In genomic region chr14:22918519-22918808, GRCh38 we compare ENCODE assay signal across 6 cellular contexts. TPM values are rescaled to one million over a fixed set of nuclear protein-coding genes. Genes with fewer than 3 reads are reported as not detected.
DNase-seq lines count a peak whose midpoint lies in the region; ATAC-seq and TF ChIP-seq lines count a peak whose summit lies in the region.

No MANE protein-coding gene starts in this region.

- peak overlapping the region; percentile 91 to 94 (median 91) for H3K4me3 Mint-ChIP-seq in nephron

- 1% methylated on average over 12 of the region's 12 CpGs for WGBS in body of pancreas, 2 donors

- no peaks in the 10 kb centered on the region for H3K9me3 ChIP-seq in body of pancreas

- peaks cover 18% of the 10 kb centered on the region for H3K4me1 Mint-ChIP-seq in nephron

- peaks cover 21% of the 10 kb centered on the region for H3K4me1 ChIP-seq in body of pancreas

- intact Hi-C loops in body of pancreas (cut with DNase I): no loop called here

- ATAC-seq in body of pancreas: no peak
- ATAC-seq in HG02870 (IDR thresholded peaks at IDR 0.05; ENCODE audit: unreplicated experiment): no peak

- peak overlapping the region; percentile 26 to 47 for H3K4me3 ChIP-seq in body of pancreas

- peaks cover 0 to 17% of the 10 kb centered on the region in 2 donors for H3K36me3 ChIP-seq in body of pancreas (replicated peaks in 1 of 2; ENCODE audit: insufficient read depth in 1 of 2, low read depth in 2 of 2)

- TF ChIP-seq CTCF in body of pancreas (IDR thresholded peaks at IDR 0.05): no peak
- TF ChIP-seq CTCF in nephron (IDR thresholded peaks at IDR 0.05; ENCODE audit: unreplicated experiment in 3 of 3): no peak

- peaks cover 59% of the 10 kb centered on the region for H3K36me3 Mint-ChIP-seq in nephron (ENCODE audit: low read depth)

- H3K9me3 Mint-ChIP-seq in nephron: no peaks in the 10 kb centered on the region

- H3K27me3 Mint-ChIP-seq in nephron (ENCODE audit: low read depth): no peaks in the 10 kb centered on the region

- TF ChIP-seq POLR2A in body of pancreas (IDR thresholded peaks at IDR 0.05): no peak

- peak overlapping the region; percentile 95 to 99 (median 97) for H3K27ac ChIP-seq in body of pancreas

- H3K27ac Mint-ChIP-seq in nephron: peak overlapping the region; percentile 98 to 99 (median 99)

- DNase-seq in NOMO-1 treated with DMSO at 0.1 percent for 48 hours (lab: John Stamatoyannopoulos, UW; ENCODE audit: unreplicated experiment) (peak; percentile 32), NOMO-1 treated with dmso at 0.1 percent for 144 hours (lab: John Stamatoyannopoulos, UW; ENCODE audit: unreplicated experiment) (no peak), body of pancreas (no peak)
- DNase-seq in activated CD8-positive, alpha-beta memory T cell treated with anti-CD3 and anti-CD28 coated beads, Interleukin-2, amount 50 U/mL, for 48 hours: no peak

- H3K27me3 ChIP-seq in body of pancreas: no peaks in the 10 kb centered on the region

RNA-seq across cellular contexts. Expression of gene RBM23, which starts 0.5 kb away (rescaled TPM):
- 100 to 1,000 TPM in 1 of 2 donors, 10 to 100 TPM in 1; 39.4 to 219 TPM for total RNA-seq in body of pancreas

RNA-seq across cellular contexts. Expression of gene PRMT5, which starts 10.7 kb away (rescaled TPM):
- 10 to 100 TPM; 36.1 to 40.2 TPM for total RNA-seq in body of pancreas

RNA-seq across cellular contexts. Expression of gene REM2, which starts 35.4 kb away (rescaled TPM):
- not detected for total RNA-seq in body of pancreas

RNA-seq across cellular contexts. Expression of gene HAUS4, which starts 38.4 kb away (rescaled TPM):
- 10 to 100 TPM; 16.8 to 47.0 TPM for total RNA-seq in body of pancreas

RNA-seq across cellular contexts. Expression of gene LRP10, which starts 46.9 kb away (rescaled TPM):
- total RNA-seq in body of pancreas: 10 to 100 TPM; 47.8 to 83.0 TPM
